ENCODE assay signal across 22 cellular contexts in the genomic region with DNA sequence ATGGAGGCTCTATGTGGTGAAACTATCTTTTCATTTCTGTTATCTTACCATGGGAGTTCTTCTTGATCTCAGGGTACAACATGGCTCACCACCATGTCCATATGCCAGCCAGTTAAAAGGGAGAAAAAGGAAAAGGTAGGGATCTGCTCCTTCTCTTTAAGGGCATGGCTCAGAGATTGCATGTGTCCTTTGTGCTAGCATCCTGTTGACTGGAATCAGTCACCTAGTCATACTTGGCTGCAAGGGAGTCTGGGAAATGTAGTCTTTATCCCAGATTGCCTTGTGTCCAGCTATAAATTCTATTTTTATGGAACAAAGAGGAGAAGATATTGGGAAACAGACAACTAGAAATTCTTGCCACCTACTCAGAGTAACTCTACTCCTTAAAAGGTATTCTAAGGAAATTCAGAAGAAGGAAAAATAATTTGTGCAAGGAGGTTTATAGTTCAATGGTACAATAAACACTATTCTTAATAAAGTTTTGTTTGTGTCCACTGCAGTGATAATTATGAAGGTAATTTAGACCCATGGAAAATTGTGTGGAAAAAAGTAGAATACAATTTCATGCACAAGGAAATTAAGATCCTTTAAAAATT.
A peak's percentile ranks its signal among the peaks of the same experiment; 100 is the strongest.
DNase-seq lines count a peak whose midpoint lies in the region; ATAC-seq and TF ChIP-seq lines count a peak whose summit lies in the region.
"Had no signal": no experiment of that assay in that cellular context is flagged by ENCODE, and none has a peak within 500 bp of the region (broad histone marks: within the 10 kb centered on the region; RNA-seq: fewer than 3 reads in every experiment).

No MANE protein-coding gene starts in this region.

- no peaks in the 10 kb centered on the region for H3K9me3 Mint-ChIP-seq in WTC11
- H3K9me3 Mint-ChIP-seq: mesothelial cell of epicardium, neural crest cell had no signal

- H3K27me3 ChIP-seq in iPS-20b (ENCODE audit: insufficient read depth, low read length): no peaks in the 10 kb centered on the region
- H3K27me3 ChIP-seq: MG63 had no signal

- H3K36me3 Mint-ChIP-seq in WTC11: no peaks in the 10 kb centered on the region
- H3K36me3 Mint-ChIP-seq: mesothelial cell of epicardium had no signal

- CTCF ChIA-PET in WTC11 (lab: Charles Lee): no interaction called here

- peak overlapping the region; percentile 87 for H3K27ac ChIP-seq in iPS-20b (ENCODE audit: low read length)

- peaks cover 4% of the 10 kb centered on the region for H3K4me1 Mint-ChIP-seq in WTC11
- H3K4me1 Mint-ChIP-seq: mesothelial cell of epicardium, neural crest cell had no signal

- H3K36me3 ChIP-seq in iPS-20b (ENCODE audit: insufficient read depth, low read depth, low read length): no peaks in the 10 kb centered on the region
- H3K36me3 ChIP-seq: MG63 had no signal

- H3K4me1 ChIP-seq in iPS-20b (ENCODE audit: insufficient read depth, low read length): peaks cover 4% of the 10 kb centered on the region; the same call in 1 of the 2 replicates

- no peak overlapping the region for H3K4me3 Mint-ChIP-seq in WTC11
- H3K4me3 Mint-ChIP-seq: mesothelial cell of epicardium, neural crest cell had no signal

- no peak for TF ChIP-seq CTCF in WTC11 (IDR thresholded peaks at IDR 0.05)

- POLR2A ChIA-PET in WTC11 (lab: Charles Lee): interaction anchor here (0.5 kb wide), 1 partner anchor 485 kb away, joined by 3 read pairs; no protein-coding TSS in a partner anchor

- H3K9me3 ChIP-seq in iPS-20b (ENCODE audit: insufficient read depth, low read depth, low read length): no peaks in the 10 kb centered on the region
- H3K9me3 ChIP-seq: MG63 had no signal

- H3K27ac Mint-ChIP-seq in WTC11: peak overlapping the region; percentile 93
- H3K27ac Mint-ChIP-seq: mesothelial cell of epicardium had no signal

- ATAC-seq in WTC11: peak; percentile 90
- ATAC-seq: Panc1 had no signal

- H3K27me3 Mint-ChIP-seq in WTC11 (ENCODE audit: low read depth): peaks cover 5% of the 10 kb centered on the region

- peak overlapping the region; percentile 61; the same call in 1 of the 2 replicates for H3K9ac ChIP-seq in iPS-20b (ENCODE audit: low read depth, low read length)

- no peak overlapping the region for H3K4me3 ChIP-seq in iPS-20b (ENCODE audit: low read length)
- H3K4me3 ChIP-seq: MG63 had no signal

- DNase-seq in DMS53 treated with DMSO at 0.1 percent for 48 hours (lab: John Stamatoyannopoulos, UW; ENCODE audit: unreplicated experiment): peak; percentile 55
- DNase-seq in HT1080 (ENCODE audit: low read depth): peak; percentile 28
- DNase-seq in WTC11 (ENCODE audit: low spot score): no peak
- no peak for DNase-seq in central memory CD4-positive, alpha-beta T cell
- DNase-seq in activated CD4-positive, alpha-beta T cell treated with anti-CD3 and anti-CD28 coated beads, Interleukin-2, amount 50 U/mL, for 48 hours: no peak
- no peak for DNase-seq in activated naive CD4-positive, alpha-beta T cell treated with anti-CD3 and anti-CD28 coated beads, Interleukin-2, amount 50 U/mL, for 16 hours
- DNase-seq in NCI-H446 (lab: John Stamatoyannopoulos, UW): no peak
- DNase-seq: activated CD4-positive, alpha-beta T cell treated with anti-CD3 and anti-CD28 coated beads for 48 hours; activated CD8-positive, alpha-beta memory T cell treated with anti-CD3 and anti-CD28 coated beads, Interleukin-2, amount 50 U/mL, for 4 hours; activated gamma-delta T cell; amniotic stem cell; COR-L47; effector CD4-positive, alpha-beta T cell; head of caudate nucleus; kidney glomerular epithelial cell; MG63; NCI-H187 treated with DMSO at 0.1 percent for 48 hours; NCI-H524 treated with DMSO at 0.1 percent for 48 hours had no signal

TF ChIP-seq in WTC11, 78 proteins besides CTCF, POLR2A, EP300 and RAD21:
- TF ChIP-seq, protein P1, sequence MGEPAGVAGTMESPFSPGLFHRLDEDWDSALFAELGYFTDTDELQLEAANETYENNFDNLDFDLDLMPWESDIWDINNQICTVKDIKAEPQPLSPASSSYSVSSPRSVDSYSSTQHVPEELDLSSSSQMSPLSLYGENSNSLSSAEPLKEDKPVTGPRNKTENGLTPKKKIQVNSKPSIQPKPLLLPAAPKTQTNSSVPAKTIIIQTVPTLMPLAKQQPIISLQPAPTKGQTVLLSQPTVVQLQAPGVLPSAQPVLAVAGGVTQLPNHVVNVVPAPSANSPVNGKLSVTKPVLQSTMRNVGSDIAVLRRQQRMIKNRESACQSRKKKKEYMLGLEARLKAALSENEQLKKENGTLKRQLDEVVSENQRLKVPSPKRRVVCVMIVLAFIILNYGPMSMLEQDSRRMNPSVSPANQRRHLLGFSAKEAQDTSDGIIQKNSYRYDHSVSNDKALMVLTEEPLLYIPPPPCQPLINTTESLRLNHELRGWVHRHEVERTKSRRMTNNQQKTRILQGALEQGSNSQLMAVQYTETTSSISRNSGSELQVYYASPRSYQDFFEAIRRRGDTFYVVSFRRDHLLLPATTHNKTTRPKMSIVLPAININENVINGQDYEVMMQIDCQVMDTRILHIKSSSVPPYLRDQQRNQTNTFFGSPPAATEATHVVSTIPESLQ (CRISPR knock-in tag; IDR thresholded peaks at IDR 0.05): no peak
- TF ChIP-seq ZNF671 (CRISPR knock-in tag; IDR thresholded peaks at IDR 0.05) (no peak), GABPB1 (CRISPR knock-in tag; IDR thresholded peaks at IDR 0.05) (no peak), TCF7 (CRISPR knock-in tag; IDR thresholded peaks at IDR 0.05; ENCODE audit: low read depth) (no peak)
- TF ChIP-seq, protein P2, sequence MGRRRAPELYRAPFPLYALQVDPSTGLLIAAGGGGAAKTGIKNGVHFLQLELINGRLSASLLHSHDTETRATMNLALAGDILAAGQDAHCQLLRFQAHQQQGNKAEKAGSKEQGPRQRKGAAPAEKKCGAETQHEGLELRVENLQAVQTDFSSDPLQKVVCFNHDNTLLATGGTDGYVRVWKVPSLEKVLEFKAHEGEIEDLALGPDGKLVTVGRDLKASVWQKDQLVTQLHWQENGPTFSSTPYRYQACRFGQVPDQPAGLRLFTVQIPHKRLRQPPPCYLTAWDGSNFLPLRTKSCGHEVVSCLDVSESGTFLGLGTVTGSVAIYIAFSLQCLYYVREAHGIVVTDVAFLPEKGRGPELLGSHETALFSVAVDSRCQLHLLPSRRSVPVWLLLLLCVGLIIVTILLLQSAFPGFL (CRISPR knock-in tag; IDR thresholded peaks at IDR 0.05; ENCODE audit: borderline replicate concordance): no peak
TF ChIP-seq in WTC11: peak in this region for 0.

Comparison
In these comparisons a context has a peak if more than half of its experiments do, and no peak if none do; other contexts are left out.
1. DNase-seq: peak in DMS53 treated with DMSO at 0.1 percent for 48 hours (single experiment) and HT1080 (single experiment); none in WTC11 (single experiment), central memory CD4-positive, alpha-beta T cell (single experiment), activated CD4-positive, alpha-beta T cell treated with anti-CD3 and anti-CD28 coated beads, Interleukin-2, amount 50 U/mL, for 48 hours (0 of 2), activated naive CD4-positive, alpha-beta T cell treated with anti-CD3 and anti-CD28 coated beads, Interleukin-2, amount 50 U/mL, for 16 hours (single experiment) and NCI-H446 (0 of 2).